In genomic region chr6:118704911-118705310, GRCh38 we compare ENCODE assay signal across 1 cellular context.
TF ChIP-seq lines count a peak whose summit lies in the region.

No MANE protein-coding gene starts in this region.

TF ChIP-seq in HepG2, 621 proteins besides CTCF, POLR2A, EP300 and RAD21 (continued from another document):
- TF ChIP-seq, protein P1, sequence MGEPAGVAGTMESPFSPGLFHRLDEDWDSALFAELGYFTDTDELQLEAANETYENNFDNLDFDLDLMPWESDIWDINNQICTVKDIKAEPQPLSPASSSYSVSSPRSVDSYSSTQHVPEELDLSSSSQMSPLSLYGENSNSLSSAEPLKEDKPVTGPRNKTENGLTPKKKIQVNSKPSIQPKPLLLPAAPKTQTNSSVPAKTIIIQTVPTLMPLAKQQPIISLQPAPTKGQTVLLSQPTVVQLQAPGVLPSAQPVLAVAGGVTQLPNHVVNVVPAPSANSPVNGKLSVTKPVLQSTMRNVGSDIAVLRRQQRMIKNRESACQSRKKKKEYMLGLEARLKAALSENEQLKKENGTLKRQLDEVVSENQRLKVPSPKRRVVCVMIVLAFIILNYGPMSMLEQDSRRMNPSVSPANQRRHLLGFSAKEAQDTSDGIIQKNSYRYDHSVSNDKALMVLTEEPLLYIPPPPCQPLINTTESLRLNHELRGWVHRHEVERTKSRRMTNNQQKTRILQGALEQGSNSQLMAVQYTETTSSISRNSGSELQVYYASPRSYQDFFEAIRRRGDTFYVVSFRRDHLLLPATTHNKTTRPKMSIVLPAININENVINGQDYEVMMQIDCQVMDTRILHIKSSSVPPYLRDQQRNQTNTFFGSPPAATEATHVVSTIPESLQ (CRISPR knock-in tag; conservative IDR thresholded peaks at IDR 0.05): no peak
- TF ChIP-seq ZNF660 (CRISPR knock-in tag; IDR thresholded peaks at IDR 0.05; ENCODE audit: borderline replicate concordance, low read depth) (no peak), MIER3 (CRISPR knock-in tag; IDR thresholded peaks at IDR 0.05; ENCODE audit: borderline replicate concordance) (no peak), TAF15 (IDR thresholded peaks at IDR 0.05; ENCODE audit: low read depth, low read length, poor library complexity, severe bottlenecking) (no peak), ZNF510 (CRISPR knock-in tag; IDR thresholded peaks at IDR 0.05; ENCODE audit: low read depth) (no peak), SCMH1 (CRISPR knock-in tag; IDR thresholded peaks at IDR 0.05; ENCODE audit: borderline replicate concordance) (no peak), ZNF33B (CRISPR knock-in tag; IDR thresholded peaks at IDR 0.05) (no peak), RELA (CRISPR knock-in tag; IDR thresholded peaks at IDR 0.05) (no peak), MXD3 (CRISPR knock-in tag; IDR thresholded peaks at IDR 0.05) (no peak), SRSF1 (optimal IDR thresholded peaks at IDR 0.05; ENCODE audit: low read depth, low read length) (no peak), ZBTB33 (CRISPR knock-in tag; IDR thresholded peaks at IDR 0.05) (no peak), ZNF644 (CRISPR knock-in tag; IDR thresholded peaks at IDR 0.05; ENCODE audit: low read depth) (no peak), NFKBIZ (CRISPR knock-in tag; IDR thresholded peaks at IDR 0.05) (no peak)
